8 cellular contexts compared by ENCODE assay signal in genomic region chr19:48271531-48272151, GRCh38. TPM values are rescaled to one million over a fixed set of nuclear protein-coding genes. Genes with fewer than 3 reads are reported as not detected.
A peak's percentile ranks its signal among the peaks of the same experiment; 100 is the strongest.
DNase-seq lines count a peak whose midpoint lies in the region; ATAC-seq and TF ChIP-seq lines count a peak whose summit lies in the region.

No MANE protein-coding gene starts in this region.

- H3K9me3 Mint-ChIP-seq in T-cell = no peaks in the 10 kb centered on the region

- no peaks in the 10 kb centered on the region for H3K9me3 ChIP-seq in mucosa of descending colon

- H3K36me3 ChIP-seq in mucosa of descending colon (ENCODE audit: low read depth) = no peaks in the 10 kb centered on the region

- no peak overlapping the region for H3K27ac Mint-ChIP-seq in T-cell

- POLR2A ChIA-PET in T-cell (lab: Charles Lee) = no interaction called here

- no peak overlapping the region for H3K4me3 ChIP-seq in mucosa of descending colon

- DNase-seq in D341Med (ENCODE audit: low spot score) (peak; percentile 55), T-cell (peak in 4 of 34 experiments; percentile 2 to 14 (median 10)), erythroblast (lab: John Stamatoyannopoulos, UW) (peak; percentile 17 to 26), mucosa of descending colon (peak; percentile 22 to 59 (median 37)), NCI-H345 treated with DMSO at 0.1 percent for 48 hours (lab: John Stamatoyannopoulos, UW; ENCODE audit: unreplicated experiment) (no peak)

- ATAC-seq in HG02981 (IDR thresholded peaks at IDR 0.05; ENCODE audit: unreplicated experiment) (peak; percentile 53), T-cell (replicated peaks in 1 of 4) (peak; percentile 35 to 58 (median 40)), mucosa of descending colon (peak; percentile 72), HG02852 (IDR thresholded peaks at IDR 0.05; ENCODE audit: unreplicated experiment) (no peak), HG02970 (IDR thresholded peaks at IDR 0.05; ENCODE audit: low FRiP score, unreplicated experiment) (no peak)

- CTCF ChIA-PET in T-cell (lab: Charles Lee) = interaction anchor here in 1 of 2 donors (0.6 kb wide), 1 partner anchor 1258 kb away, joined by 4 read pairs; no protein-coding TSS in a partner anchor

- peak overlapping the region; percentile 83 to 86 (median 85) for H3K4me3 Mint-ChIP-seq in T-cell

- TF ChIP-seq POLR2A in erythroblast (IDR thresholded peaks at IDR 0.05; ENCODE audit: low read length) = no peak

- TF ChIP-seq CTCF in mucosa of descending colon (IDR thresholded peaks at IDR 0.05) = no peak

- H3K36me3 Mint-ChIP-seq in T-cell = no peaks in the 10 kb centered on the region

- intact Hi-C loops in mucosa of descending colon (cut with DNase I, micrococcal nuclease) = no loop called here

- H3K27me3 Mint-ChIP-seq in T-cell = peaks cover 8 to 24% of the 10 kb centered on the region in 2 donors

- peaks cover 7% of the 10 kb centered on the region for H3K4me1 ChIP-seq in mucosa of descending colon (ENCODE audit: low read depth)

- H3K4me1 Mint-ChIP-seq in T-cell = peaks cover 14 to 22% (median 22%) of the 10 kb centered on the region in 3 donors

RNA-seq across cellular contexts. Expression of gene ZNF114, which starts 1.8 kb away (rescaled TPM):
- total RNA-seq in T-cell (under 1 TPM in 2 of 5 donors, not detected in 3; 0.20 to 0.41 TPM), mucosa of descending colon (under 1 TPM; 0.17 to 0.39 (median 0.22) TPM)

RNA-seq across cellular contexts. Expression of gene CARD8, which starts 15.9 kb away (rescaled TPM):
- 100 to 1,000 TPM; 146 to 224 (median 191) TPM for total RNA-seq in T-cell
- total RNA-seq in mucosa of descending colon = 10 to 100 TPM; 22.7 to 41.4 (median 28.8) TPM

RNA-seq across cellular contexts. Expression of gene EMP3, which starts 53.7 kb away (rescaled TPM):
- total RNA-seq in T-cell (100 to 1,000 TPM; 180 to 373 (median 361) TPM), mucosa of descending colon (100 to 1,000 TPM in 1 of 3 donors, 10 to 100 TPM in 2; 10.3 to 109 (median 36.2) TPM)

Comparison
In these comparisons a context has a peak if more than half of its experiments do, and no peak if none do; other contexts are left out.
1. ATAC-seq: peak in HG02981 (single experiment), T-cell (4 of 4) and mucosa of descending colon (single experiment); none in HG02852 (single experiment) and HG02970 (single experiment).